18 cellular contexts compared by ENCODE assay signal in the genomic region with DNA sequence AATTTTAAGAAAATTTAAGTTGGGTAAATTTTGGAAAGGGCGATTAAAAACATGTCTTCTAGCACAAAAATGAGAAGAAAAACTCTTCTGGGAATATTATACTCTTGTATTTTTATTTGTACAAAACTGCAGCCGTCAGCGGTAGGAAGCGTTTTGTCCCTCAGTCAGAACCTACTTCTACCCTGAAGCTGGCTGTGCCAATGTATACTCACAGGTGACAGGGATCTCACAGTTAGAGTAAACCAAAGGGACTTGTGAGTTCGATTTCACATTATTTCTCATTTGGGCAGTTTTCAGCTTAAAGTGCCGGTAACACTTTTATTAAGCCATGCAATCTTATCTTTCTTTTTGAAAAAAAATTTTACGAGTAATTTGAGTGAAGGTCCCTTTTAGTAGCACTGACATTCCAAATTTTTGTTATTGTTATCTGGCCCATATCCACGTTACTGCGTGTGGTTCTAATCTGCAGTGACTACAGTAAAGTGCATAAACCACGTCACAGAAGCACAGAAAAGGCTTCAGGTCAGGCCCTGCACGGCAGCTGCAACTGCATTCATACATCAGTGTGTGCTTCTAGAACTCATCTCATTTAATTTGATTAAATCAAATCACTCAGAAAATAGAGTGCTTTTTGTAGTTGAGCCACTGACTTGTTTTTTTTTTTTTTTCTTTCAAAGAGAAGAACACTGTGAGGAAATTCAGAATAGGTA.
DNase-seq lines count a peak whose midpoint lies in the region; ATAC-seq and TF ChIP-seq lines count a peak whose summit lies in the region.
"Had no signal": no experiment of that assay in that cellular context is flagged by ENCODE, and none has a peak within 500 bp of the region (broad histone marks: within the 10 kb centered on the region; RNA-seq: fewer than 3 reads in every experiment).

No MANE protein-coding gene starts in this region.

- no peaks in the 10 kb centered on the region for H3K4me1 Mint-ChIP-seq in natural killer cell treated with Interleukin-12 subunit alpha and Interleukin-12 subunit beta and Interleukin-15 and Interleukin-18, amount 100 ng/mL, for 72 hours (ENCODE audit: low read depth in 2 of 2)
- H3K4me1 Mint-ChIP-seq: CD14-positive monocyte; CD4-positive, alpha-beta memory T cell had no signal

- no peaks in the 10 kb centered on the region for H3K27me3 ChIP-seq in effector memory CD4-positive, alpha-beta T cell (replicated peaks; ENCODE audit: control insufficient read depth, insufficient read depth, low read length, poor library complexity, severe bottlenecking)
- H3K27me3 ChIP-seq in transverse colon, result no peaks in the 10 kb centered on the region
- H3K27me3 ChIP-seq: BLaER1 had no signal

- peaks cover 6% of the 10 kb centered on the region for H3K36me3 Mint-ChIP-seq in natural killer cell treated with Interleukin-12 subunit alpha and Interleukin-12 subunit beta and Interleukin-15 and Interleukin-18, amount 100 ng/mL, for 72 hours
- H3K36me3 Mint-ChIP-seq: CD14-positive monocyte; CD4-positive, alpha-beta memory T cell had no signal

- peak; percentile 66; the same call in 2 of the 3 replicates for ATAC-seq in SK-N-SH treated with all-trans-retinoic acid at 6 μM for 48 hours
- ATAC-seq in HG02938 (IDR thresholded peaks at IDR 0.05; ENCODE audit: unreplicated experiment), result no peak
- no peak for ATAC-seq in natural killer cell treated with Interleukin-12 subunit alpha and Interleukin-12 subunit beta and Interleukin-15 and Interleukin-18, amount 100 ng/mL, for 72 hours
- ATAC-seq: A549 had no signal

- intact Hi-C loops in transverse colon (cut with DNase I; ENCODE audit: low total_unique reads), result no loop called here

- no peaks in the 10 kb centered on the region for H3K9me3 ChIP-seq in effector memory CD4-positive, alpha-beta T cell (ENCODE audit: control insufficient read depth, low read length)
- no peaks in the 10 kb centered on the region for H3K9me3 ChIP-seq in transverse colon
- H3K9me3 ChIP-seq: A549, BLaER1, HAP-1 had no signal

- no peak for TF ChIP-seq EP300 in transverse colon (IDR thresholded peaks at IDR 0.05; ENCODE audit: low read depth)

- no peak overlapping the region for H3K27ac Mint-ChIP-seq in natural killer cell treated with Interleukin-12 subunit alpha and Interleukin-12 subunit beta and Interleukin-15 and Interleukin-18, amount 100 ng/mL, for 72 hours
- H3K27ac Mint-ChIP-seq: CD4-positive, alpha-beta memory T cell had no signal

- H3K27ac ChIP-seq in effector memory CD4-positive, alpha-beta T cell (ENCODE audit: insufficient read depth, low read length, poor library complexity, severe bottlenecking), result no peak overlapping the region
- no peak overlapping the region for H3K27ac ChIP-seq in transverse colon
- H3K27ac ChIP-seq: 22Rv1, A549, BLaER1 had no signal

- TF ChIP-seq POLR2A in transverse colon (IDR thresholded peaks at IDR 0.05), result no peak

- WGBS in transverse colon (ENCODE audit: low coverage in 1 of 2), 2 donors, result 61 to 65% methylated on average over 11 of the region's 11 CpGs

- TF ChIP-seq CTCF in transverse colon (IDR thresholded peaks at IDR 0.05), result no peak

- in situ Hi-C loops in transverse colon (cut with MboI; ENCODE audit: low pct_ligation_motif_present in 1 of 4, low pct_unique_long_range_greater_than_20kb in 1 of 4, low sequenced_read_pairs in 3 of 4), result no loop called here

- DNase-seq in SHP77 (lab: John Stamatoyannopoulos, UW) (peak; percentile 35 to 49), SHP77 treated with DMSO at 0.1 percent for 48 hours (lab: John Stamatoyannopoulos, UW) (no peak), fibroblast of peridontal ligament (ENCODE audit: extremely low read depth) (peak; percentile 10), transverse colon (no peak)
- no peak for DNase-seq in effector memory CD4-positive, alpha-beta T cell
- no peak for DNase-seq in natural killer cell treated with Interleukin-12 subunit alpha and Interleukin-12 subunit beta and Interleukin-15 and Interleukin-18, amount 100 ng/mL, for 72 hours (ENCODE audit: low spot score)
- DNase-seq: AML-193; CD4-positive, alpha-beta memory T cell; DMS153; DMS79; GDM1 had no signal

- no peak overlapping the region for H3K4me3 ChIP-seq in effector memory CD4-positive, alpha-beta T cell (ENCODE audit: insufficient read depth, low read depth, low read length, poor library complexity, severe bottlenecking)
- H3K4me3 ChIP-seq in transverse colon, result no peak overlapping the region
- H3K4me3 ChIP-seq: A549, BLaER1, HAP-1 had no signal

- H3K4me3 Mint-ChIP-seq in natural killer cell treated with Interleukin-12 subunit alpha and Interleukin-12 subunit beta and Interleukin-15 and Interleukin-18, amount 100 ng/mL, for 72 hours, result no peak overlapping the region
- H3K4me3 Mint-ChIP-seq: CD14-positive monocyte; CD4-positive, alpha-beta memory T cell had no signal

- no peaks in the 10 kb centered on the region for H3K36me3 ChIP-seq in effector memory CD4-positive, alpha-beta T cell (ENCODE audit: control insufficient read depth, insufficient read depth, low read length)
- no peaks in the 10 kb centered on the region for H3K36me3 ChIP-seq in transverse colon
- H3K36me3 ChIP-seq: BLaER1, HAP-1 had no signal

- peaks cover 14% of the 10 kb centered on the region for H3K9me3 Mint-ChIP-seq in natural killer cell treated with Interleukin-12 subunit alpha and Interleukin-12 subunit beta and Interleukin-15 and Interleukin-18, amount 100 ng/mL, for 72 hours

- H3K4me1 ChIP-seq in effector memory CD4-positive, alpha-beta T cell (ENCODE audit: control insufficient read depth, insufficient read depth, low read length, poor library complexity, severe bottlenecking), result no peaks in the 10 kb centered on the region
- H3K4me1 ChIP-seq in transverse colon, result no peaks in the 10 kb centered on the region
- H3K4me1 ChIP-seq: A549, BLaER1, HAP-1 had no signal

- H3K27me3 Mint-ChIP-seq in natural killer cell treated with Interleukin-12 subunit alpha and Interleukin-12 subunit beta and Interleukin-15 and Interleukin-18, amount 100 ng/mL, for 72 hours, result no peaks in the 10 kb centered on the region
- H3K27me3 Mint-ChIP-seq: CD4-positive, alpha-beta memory T cell had no signal

TF ChIP-seq in SK-N-SH treated with all-trans-retinoic acid at 6 μM for 48 hours, 23 proteins besides CTCF, POLR2A, EP300 and RAD21:
- no peak for TF ChIP-seq ZNF565 (CRISPR knock-in tag; conservative IDR thresholded peaks at IDR 0.05; ENCODE audit: low read depth)
- peak; percentile 63 for TF ChIP-seq ISL1 (CRISPR knock-in tag; IDR thresholded peaks at IDR 0.05)
- no peak for TF ChIP-seq TCF4 (CRISPR knock-in tag; IDR thresholded peaks at IDR 0.05; ENCODE audit: borderline replicate concordance)
- TF ChIP-seq ZFP30 (CRISPR knock-in tag; IDR thresholded peaks at IDR 0.05), result no peak
- TF ChIP-seq ZFP3 (CRISPR knock-in tag; IDR thresholded peaks at IDR 0.05), result peak; percentile 42; the same call in 1 of the 2 replicates
- TF ChIP-seq TOX (CRISPR knock-in tag; IDR thresholded peaks at IDR 0.05; ENCODE audit: borderline replicate concordance), result no peak
- TF ChIP-seq, protein P1, sequence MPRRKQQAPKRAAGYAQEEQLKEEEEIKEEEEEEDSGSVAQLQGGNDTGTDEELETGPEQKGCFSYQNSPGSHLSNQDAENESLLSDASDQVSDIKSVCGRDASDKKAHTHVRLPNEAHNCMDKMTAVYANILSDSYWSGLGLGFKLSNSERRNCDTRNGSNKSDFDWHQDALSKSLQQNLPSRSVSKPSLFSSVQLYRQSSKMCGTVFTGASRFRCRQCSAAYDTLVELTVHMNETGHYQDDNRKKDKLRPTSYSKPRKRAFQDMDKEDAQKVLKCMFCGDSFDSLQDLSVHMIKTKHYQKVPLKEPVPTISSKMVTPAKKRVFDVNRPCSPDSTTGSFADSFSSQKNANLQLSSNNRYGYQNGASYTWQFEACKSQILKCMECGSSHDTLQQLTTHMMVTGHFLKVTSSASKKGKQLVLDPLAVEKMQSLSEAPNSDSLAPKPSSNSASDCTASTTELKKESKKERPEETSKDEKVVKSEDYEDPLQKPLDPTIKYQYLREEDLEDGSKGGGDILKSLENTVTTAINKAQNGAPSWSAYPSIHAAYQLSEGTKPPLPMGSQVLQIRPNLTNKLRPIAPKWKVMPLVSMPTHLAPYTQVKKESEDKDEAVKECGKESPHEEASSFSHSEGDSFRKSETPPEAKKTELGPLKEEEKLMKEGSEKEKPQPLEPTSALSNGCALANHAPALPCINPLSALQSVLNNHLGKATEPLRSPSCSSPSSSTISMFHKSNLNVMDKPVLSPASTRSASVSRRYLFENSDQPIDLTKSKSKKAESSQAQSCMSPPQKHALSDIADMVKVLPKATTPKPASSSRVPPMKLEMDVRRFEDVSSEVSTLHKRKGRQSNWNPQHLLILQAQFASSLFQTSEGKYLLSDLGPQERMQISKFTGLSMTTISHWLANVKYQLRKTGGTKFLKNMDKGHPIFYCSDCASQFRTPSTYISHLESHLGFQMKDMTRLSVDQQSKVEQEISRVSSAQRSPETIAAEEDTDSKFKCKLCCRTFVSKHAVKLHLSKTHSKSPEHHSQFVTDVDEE (CRISPR knock-in tag; IDR thresholded peaks at IDR 0.05), result peak; percentile 50; the same call in 1 of the 2 replicates
TF ChIP-seq in SK-N-SH treated with all-trans-retinoic acid at 6 μM for 48 hours: peak in this region for 3.

Comparison
In these comparisons a context has a peak if more than half of its experiments do, and no peak if none do; other contexts are left out.
1. DNase-seq: peak in SHP77 (2 of 2) and fibroblast of peridontal ligament (single experiment); none in SHP77 treated with DMSO at 0.1 percent for 48 hours (single experiment), effector memory CD4-positive, alpha-beta T cell (0 of 3), transverse colon (single experiment) and natural killer cell treated with Interleukin-12 subunit alpha and Interleukin-12 subunit beta and Interleukin-15 and Interleukin-18, amount 100 ng/mL, for 72 hours (single experiment).